In the genomic region with DNA sequence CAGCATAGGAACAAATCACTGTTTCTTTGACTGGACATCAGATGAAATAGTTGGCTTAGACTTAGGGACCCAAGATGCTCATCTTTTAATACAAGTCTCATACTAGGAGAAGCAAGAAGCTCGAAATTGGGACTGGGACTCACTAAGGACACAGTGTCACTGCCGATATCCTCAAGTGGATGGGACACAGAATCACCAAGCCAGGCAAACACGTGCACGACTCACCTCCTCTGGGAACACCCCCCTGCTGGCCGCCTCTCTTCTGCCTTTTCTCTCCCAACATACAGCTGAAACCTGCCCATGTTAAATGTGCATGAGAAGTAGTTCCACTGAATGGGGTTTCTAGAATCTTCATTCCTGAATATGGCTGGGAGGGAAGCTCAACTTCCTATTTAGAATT, we compare ENCODE assay signal across 1 cellular context.
TF ChIP-seq lines count a peak whose summit lies in the region.

No MANE protein-coding gene starts in this region.

TF ChIP-seq in GM23338, 12 proteins besides CTCF, POLR2A, EP300 and RAD21 (continued from another document):
- TF ChIP-seq, protein P1, sequence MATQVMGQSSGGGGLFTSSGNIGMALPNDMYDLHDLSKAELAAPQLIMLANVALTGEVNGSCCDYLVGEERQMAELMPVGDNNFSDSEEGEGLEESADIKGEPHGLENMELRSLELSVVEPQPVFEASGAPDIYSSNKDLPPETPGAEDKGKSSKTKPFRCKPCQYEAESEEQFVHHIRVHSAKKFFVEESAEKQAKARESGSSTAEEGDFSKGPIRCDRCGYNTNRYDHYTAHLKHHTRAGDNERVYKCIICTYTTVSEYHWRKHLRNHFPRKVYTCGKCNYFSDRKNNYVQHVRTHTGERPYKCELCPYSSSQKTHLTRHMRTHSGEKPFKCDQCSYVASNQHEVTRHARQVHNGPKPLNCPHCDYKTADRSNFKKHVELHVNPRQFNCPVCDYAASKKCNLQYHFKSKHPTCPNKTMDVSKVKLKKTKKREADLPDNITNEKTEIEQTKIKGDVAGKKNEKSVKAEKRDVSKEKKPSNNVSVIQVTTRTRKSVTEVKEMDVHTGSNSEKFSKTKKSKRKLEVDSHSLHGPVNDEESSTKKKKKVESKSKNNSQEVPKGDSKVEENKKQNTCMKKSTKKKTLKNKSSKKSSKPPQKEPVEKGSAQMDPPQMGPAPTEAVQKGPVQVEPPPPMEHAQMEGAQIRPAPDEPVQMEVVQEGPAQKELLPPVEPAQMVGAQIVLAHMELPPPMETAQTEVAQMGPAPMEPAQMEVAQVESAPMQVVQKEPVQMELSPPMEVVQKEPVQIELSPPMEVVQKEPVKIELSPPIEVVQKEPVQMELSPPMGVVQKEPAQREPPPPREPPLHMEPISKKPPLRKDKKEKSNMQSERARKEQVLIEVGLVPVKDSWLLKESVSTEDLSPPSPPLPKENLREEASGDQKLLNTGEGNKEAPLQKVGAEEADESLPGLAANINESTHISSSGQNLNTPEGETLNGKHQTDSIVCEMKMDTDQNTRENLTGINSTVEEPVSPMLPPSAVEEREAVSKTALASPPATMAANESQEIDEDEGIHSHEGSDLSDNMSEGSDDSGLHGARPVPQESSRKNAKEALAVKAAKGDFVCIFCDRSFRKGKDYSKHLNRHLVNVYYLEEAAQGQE (IDR thresholded peaks at IDR 0.05; ENCODE audit: unreplicated experiment) = no peak
- no peak for TF ChIP-seq NANOG (IDR thresholded peaks at IDR 0.05; ENCODE audit: borderline replicate concordance)
